31 cellular contexts compared by ENCODE assay signal in genomic region chr1:79186260-79186659, GRCh38.
"Had no signal": no experiment of that assay in that cellular context is flagged by ENCODE, and none has a peak within 500 bp of the region (broad histone marks: within the 10 kb centered on the region; RNA-seq: fewer than 3 reads in every experiment).

No MANE protein-coding gene starts in this region.

- H3K27ac ChIP-seq: ascending aorta, cardiac muscle cell, Peyer's patch, SJCRH30, SK-N-MC had no signal

- H3K27me3 Mint-ChIP-seq: activated CD4-positive, alpha-beta T cell treated with anti-CD3 and anti-CD28 coated beads for 36 hours; activated CD4-positive, alpha-beta T cell treated with anti-CD3 and anti-CD28 coated beads, Interleukin-2, amount 10 ng/mL, durations not matched to agents 7 days and 5 days; activated naive CD4-positive, alpha-beta T cell treated with anti-CD3 and anti-CD28 coated beads, Interleukin-2, amount 50 U/mL, for 24 hours; activated naive CD8-positive, alpha-beta T cell treated with anti-CD3 and anti-CD28 coated beads, Interleukin-2, amount 10 ng/mL, durations not matched to agents 7 days and 5 days; activated T-cell treated with anti-CD3 and anti-CD28 coated beads, Interleukin-2, amount 50 U/mL, for 24 hours; central memory CD8-positive, alpha-beta T cell had no signal

- H3K27me3 ChIP-seq: ascending aorta, cardiac muscle cell, Peyer's patch, SJCRH30 had no signal

- H3K36me3 Mint-ChIP-seq: activated naive CD4-positive, alpha-beta T cell treated with anti-CD3 and anti-CD28 coated beads, Interleukin-2, amount 50 U/mL, for 24 hours; activated naive CD8-positive, alpha-beta T cell treated with anti-CD3 and anti-CD28 coated beads, Interleukin-2, amount 10 ng/mL, durations not matched to agents 7 days and 5 days had no signal

- H3K4me1 ChIP-seq: ascending aorta, Peyer's patch had no signal

- DNase-seq: activated CD4-positive, alpha-beta T cell treated with anti-CD3 and anti-CD28 coated beads for 36 hours; activated CD4-positive, alpha-beta T cell treated with anti-CD3 and anti-CD28 coated beads, Interleukin-2, amount 10 ng/mL, durations not matched to agents 7 days and 5 days; activated CD4-positive, alpha-beta T cell treated with anti-CD3 and anti-CD28 coated beads, Interleukin-2, amount 50 U/mL, for 48 hours; activated CD8-positive, alpha-beta T cell treated with anti-CD3 and anti-CD28 coated beads, Interleukin-2, amount 10 ng/mL, durations not matched to agents 7 days and 5 days; activated gamma-delta T cell; activated naive CD4-positive, alpha-beta T cell treated with Interleukin-2 at 50 U/mL for 16 hours; activated naive CD8-positive, alpha-beta T cell treated with anti-CD3 and anti-CD28 coated beads, Interleukin-2, amount 10 ng/mL, durations not matched to agents 7 days and 5 days; activated T-cell treated with anti-CD3 and anti-CD28 coated beads, Interleukin-2, amount 50 U/mL, for 24 hours; amygdala; Kasumi-1; KBM-7; MM.1S; MV-4-11; NCI-H1092; NCI-H1436 treated with DMSO at 0.1 percent for 48 hours; NCI-H1694 treated with DMSO at 0.1 percent for 48 hours; NCI-H2029; NCI-H345; NCI-H524 treated with DMSO at 0.1 percent for 48 hours; PC-3; Peyer's patch; Right ventricle myocardium superior; SJCRH30; T1000 had no signal

- H3K4me1 Mint-ChIP-seq: activated CD4-positive, alpha-beta T cell treated with anti-CD3 and anti-CD28 coated beads for 36 hours; activated CD4-positive, alpha-beta T cell treated with anti-CD3 and anti-CD28 coated beads, Interleukin-2, amount 10 ng/mL, durations not matched to agents 7 days and 5 days; activated naive CD4-positive, alpha-beta T cell treated with anti-CD3 and anti-CD28 coated beads, Interleukin-2, amount 50 U/mL, for 24 hours; activated naive CD8-positive, alpha-beta T cell treated with anti-CD3 and anti-CD28 coated beads, Interleukin-2, amount 10 ng/mL, durations not matched to agents 7 days and 5 days; central memory CD8-positive, alpha-beta T cell had no signal

- H3K9me3 ChIP-seq: ascending aorta, Peyer's patch, SJCRH30 had no signal

- H3K4me3 ChIP-seq: ascending aorta, cardiac muscle cell, Peyer's patch, SJCRH30, SK-N-MC had no signal

- H3K36me3 ChIP-seq: ascending aorta, cardiac muscle cell, Peyer's patch, SJCRH30 had no signal

- H3K9me3 Mint-ChIP-seq: activated CD4-positive, alpha-beta T cell treated with anti-CD3 and anti-CD28 coated beads, Interleukin-2, amount 10 ng/mL, durations not matched to agents 7 days and 5 days; activated naive CD4-positive, alpha-beta T cell treated with anti-CD3 and anti-CD28 coated beads, Interleukin-2, amount 50 U/mL, for 24 hours; activated naive CD8-positive, alpha-beta T cell treated with anti-CD3 and anti-CD28 coated beads, Interleukin-2, amount 10 ng/mL, durations not matched to agents 7 days and 5 days had no signal

- H3K27ac Mint-ChIP-seq: activated CD4-positive, alpha-beta T cell treated with anti-CD3 and anti-CD28 coated beads for 36 hours; activated CD4-positive, alpha-beta T cell treated with anti-CD3 and anti-CD28 coated beads, Interleukin-2, amount 10 ng/mL, durations not matched to agents 7 days and 5 days; activated CD8-positive, alpha-beta T cell treated with anti-CD3 and anti-CD28 coated beads, Interleukin-2, amount 10 ng/mL, durations not matched to agents 7 days and 5 days; activated naive CD4-positive, alpha-beta T cell treated with anti-CD3 and anti-CD28 coated beads, Interleukin-2, amount 50 U/mL, for 24 hours; activated naive CD8-positive, alpha-beta T cell treated with anti-CD3 and anti-CD28 coated beads, Interleukin-2, amount 10 ng/mL, durations not matched to agents 7 days and 5 days; activated T-cell treated with anti-CD3 and anti-CD28 coated beads, Interleukin-2, amount 50 U/mL, for 24 hours; activated T-helper 2 cell treated with anti-CD3 and anti-CD28 coated beads, Interferon-gamma antibody, Interleukin-2, Interleukin-4, amounts not matched to agents 10 μg/mL and 5 μg/mL and 100 μg/mL, durations not matched to agents 14 hours and 24 hours and 36 hours had no signal

- ATAC-seq: activated CD4-positive, alpha-beta T cell treated with anti-CD3 and anti-CD28 coated beads for 36 hours; activated CD4-positive, CD25-positive, alpha-beta regulatory T cell treated with anti-CD3 and anti-CD28 coated beads, Interleukin-2, amount 50 U/mL, for 24 hours; activated CD8-positive, alpha-beta T cell treated with anti-CD3 and anti-CD28 coated beads, Interleukin-2, amount 10 ng/mL, durations not matched to agents 7 days and 5 days; PC-3 had no signal

- H3K4me3 Mint-ChIP-seq: activated CD4-positive, alpha-beta T cell treated with anti-CD3 and anti-CD28 coated beads for 36 hours; activated CD4-positive, alpha-beta T cell treated with anti-CD3 and anti-CD28 coated beads, Interleukin-2, amount 10 ng/mL, durations not matched to agents 7 days and 5 days; activated CD8-positive, alpha-beta T cell treated with anti-CD3 and anti-CD28 coated beads, Interleukin-2, amount 10 ng/mL, durations not matched to agents 7 days and 5 days; activated naive CD4-positive, alpha-beta T cell treated with anti-CD3 and anti-CD28 coated beads, Interleukin-2, amount 50 U/mL, for 24 hours; activated naive CD8-positive, alpha-beta T cell treated with anti-CD3 and anti-CD28 coated beads, Interleukin-2, amount 10 ng/mL, durations not matched to agents 7 days and 5 days; activated T-cell treated with anti-CD3 and anti-CD28 coated beads, Interleukin-2, amount 50 U/mL, for 24 hours; central memory CD8-positive, alpha-beta T cell had no signal
